In genomic region chr7:117587931-117588330, GRCh38 we compare ENCODE assay signal across 24 cellular contexts.
"Had no signal": no experiment of that assay in that cellular context is flagged by ENCODE, and none has a peak within 500 bp of the region (broad histone marks: within the 10 kb centered on the region; RNA-seq: fewer than 3 reads in every experiment).

No MANE protein-coding gene starts in this region.

- H3K36me3 Mint-ChIP-seq: activated naive CD4-positive, alpha-beta T cell treated with anti-CD3 and anti-CD28 coated beads, Interleukin-2, amount 50 U/mL, for 72 hours; naive B cell had no signal

- H3K36me3 ChIP-seq: adrenal gland, breast epithelium, heart left ventricle, prostate gland, right atrium auricular region, thyroid gland had no signal

- H3K4me1 ChIP-seq: adrenal gland, breast epithelium, heart left ventricle, prostate gland, right atrium auricular region, thyroid gland had no signal

- H3K27me3 Mint-ChIP-seq: activated CD4-positive, alpha-beta T cell treated with anti-CD3 and anti-CD28 coated beads for 36 hours; naive B cell had no signal

- H3K4me1 Mint-ChIP-seq: activated CD4-positive, alpha-beta T cell treated with anti-CD3 and anti-CD28 coated beads for 36 hours; naive B cell had no signal

- H3K4me3 Mint-ChIP-seq: activated CD4-positive, alpha-beta T cell treated with anti-CD3 and anti-CD28 coated beads for 36 hours; activated T-helper 1 cell treated with anti-CD3 and anti-CD28 coated beads, Interleukin-12 subunit alpha, Interleukin-12 subunit beta, Interleukin-2, Interleukin-4 antibody, amounts not matched to agents 30 ng/mL and 10 ng/mL and 1 ng/mL, durations not matched to agents 14 hours and 24 hours and 36 hours; naive B cell had no signal

- H3K4me3 ChIP-seq: adrenal gland, breast epithelium, coronary artery, heart left ventricle, prostate gland, right atrium auricular region, thyroid gland had no signal

- H3K27ac Mint-ChIP-seq: activated CD4-positive, alpha-beta T cell treated with anti-CD3 and anti-CD28 coated beads for 36 hours; activated naive CD4-positive, alpha-beta T cell treated with anti-CD3 and anti-CD28 coated beads, Interleukin-2, amount 50 U/mL, for 72 hours; activated T-helper 1 cell treated with anti-CD3 and anti-CD28 coated beads, Interleukin-12 subunit alpha, Interleukin-12 subunit beta, Interleukin-2, Interleukin-4 antibody, amounts not matched to agents 30 ng/mL and 10 ng/mL and 1 ng/mL, durations not matched to agents 14 hours and 24 hours and 36 hours; naive B cell had no signal

- DNase-seq: activated CD4-positive, alpha-beta T cell treated with anti-CD3 and anti-CD28 coated beads for 36 hours; activated CD4-positive, alpha-beta T cell treated with anti-CD3 and anti-CD28 coated beads, Interleukin-2, amount 50 U/mL, for 48 hours; activated gamma-delta T cell treated with Interleukin-2 at 50 U/mL for 16 hours; activated T-cell treated with anti-CD3 and anti-CD28 coated beads for 4 hours; adrenal gland; erythroblast; heart left ventricle; kidney; left ventricle myocardium superior; naive B cell; stimulated activated CD4-positive, alpha-beta T cell treated with anti-CD3 and anti-CD28 coated beads, Interleukin-12 subunit alpha, Interleukin-12 subunit beta, amount 100 ng/mL, for 4 hours; stimulated activated CD4-positive, alpha-beta T cell treated with anti-CD3 and anti-CD28 coated beads, Interleukin-1b, Interleukin-23, amount 100 ng/mL, for 48 hours; stimulated activated CD8-positive, alpha-beta memory T cell treated with anti-CD3 and anti-CD28 coated beads, Interleukin-4, amount 100 ng/mL, for 48 hours; stimulated activated naive CD4-positive, alpha-beta T cell; thyroid gland had no signal

- H3K27ac ChIP-seq: adrenal gland, breast epithelium, coronary artery, heart left ventricle, prostate gland, right atrium auricular region, thyroid gland had no signal

- H3K9me3 ChIP-seq: adrenal gland, breast epithelium, heart left ventricle, prostate gland, right atrium auricular region, thyroid gland had no signal

- H3K27me3 ChIP-seq: adrenal gland, breast epithelium, heart left ventricle, right atrium auricular region, thyroid gland had no signal

- FAIRE-seq: astrocyte, endometrium, frontal cortex had no signal

- H3K9me3 Mint-ChIP-seq: activated naive CD4-positive, alpha-beta T cell treated with anti-CD3 and anti-CD28 coated beads, Interleukin-2, amount 50 U/mL, for 72 hours had no signal

- ATAC-seq: activated CD4-positive, alpha-beta T cell treated with anti-CD3 and anti-CD28 coated beads for 36 hours; heart left ventricle; left ventricle myocardium superior had no signal
